Comparison of ENCODE assay signal across 1 cellular context in genomic region chr2:172943992-172944793, GRCh38.
TF ChIP-seq lines count a peak whose summit lies in the region.

No MANE protein-coding gene starts in this region.

TF ChIP-seq in IMR-90, 13 proteins besides CTCF, POLR2A, EP300 and RAD21:
- TF ChIP-seq MXI1 (IDR thresholded peaks at IDR 0.05; ENCODE audit: borderline replicate concordance, low read depth, low read length) (no peak), ELK1 (IDR thresholded peaks at IDR 0.05; ENCODE audit: borderline replicate concordance, low read depth, low read length) (no peak), CHD1 (IDR thresholded peaks at IDR 0.05; ENCODE audit: low read depth, low read length) (no peak), MAZ (IDR thresholded peaks at IDR 0.05; ENCODE audit: borderline replicate concordance, low read depth, low read length) (no peak), USF2 (IDR thresholded peaks at IDR 0.05; ENCODE audit: low read depth, low read length) (no peak), BHLHE40 (IDR thresholded peaks at IDR 0.05; ENCODE audit: low read depth, low read length) (no peak), FOS (IDR thresholded peaks at IDR 0.05; ENCODE audit: low read depth, low read length) (no peak), MAFK (IDR thresholded peaks at IDR 0.05; ENCODE audit: low read depth, low read length) (no peak), NFE2L2 (IDR thresholded peaks at IDR 0.05; ENCODE audit: low read depth, low read length) (no peak), SMC3 (IDR thresholded peaks at IDR 0.05; ENCODE audit: low read depth, low read length) (no peak), RFX5 (IDR thresholded peaks at IDR 0.05; ENCODE audit: low read depth, low read length) (no peak), CEBPB (IDR thresholded peaks at IDR 0.05; ENCODE audit: low read depth, low read length) (no peak), RCOR1 (IDR thresholded peaks at IDR 0.05; ENCODE audit: insufficient replicate concordance, low read length) (no peak)
